ENCODE assay signal across 1 cellular context in genomic region chr11:77819921-77820564, GRCh38.
TF ChIP-seq lines count a peak whose summit lies in the region.

No MANE protein-coding gene starts in this region.

TF ChIP-seq in K562, 482 proteins besides CTCF, POLR2A, EP300 and RAD21 (continued from another document):
- TF ChIP-seq ZNF407 (IDR thresholded peaks at IDR 0.05; ENCODE audit: low read depth) = peak; percentile 89
- no peak for TF ChIP-seq ZNF318 (IDR thresholded peaks at IDR 0.05; ENCODE audit: borderline replicate concordance in 1 of 2, low read depth in 1 of 2)
- TF ChIP-seq CXXC5 (CRISPR knock-in tag; IDR thresholded peaks at IDR 0.05) = peak; percentile 15; the same call in 1 of the 2 replicates
- no peak for TF ChIP-seq SMAD4 (CRISPR knock-in tag; conservative IDR thresholded peaks at IDR 0.05)
- TF ChIP-seq SP1 (CRISPR knock-in tag; IDR thresholded peaks at IDR 0.05) = no peak
- no peak for TF ChIP-seq KDM2B (CRISPR knock-in tag; IDR thresholded peaks at IDR 0.05)
- TF ChIP-seq ZEB2 (IDR thresholded peaks at IDR 0.05) = peak; percentile 80; the same call in 1 of the 2 replicates
- 0 out of 2 replicates have a peak, but pooled peaks have one; percentile 45 for TF ChIP-seq HDAC2 (IDR thresholded peaks at IDR 0.05)
- TF ChIP-seq PRDM10 (IDR thresholded peaks at IDR 0.05; ENCODE audit: partially characterized antibody) = peak; percentile 28
- peak; percentile 56; the same call in 1 of the 2 replicates for TF ChIP-seq SMARCA4 (IDR thresholded peaks at IDR 0.05)
- 0 out of 2 replicates have a peak, but pooled peaks have one; percentile 48 for TF ChIP-seq THAP7 (CRISPR knock-in tag; IDR thresholded peaks at IDR 0.05)
- 0 out of 2 replicates have a peak, but pooled peaks have one; percentile 44 for TF ChIP-seq RBM15 (IDR thresholded peaks at IDR 0.05; ENCODE audit: insufficient read depth, low read length)
- 0 out of 4 replicates have a peak, but pooled peaks of 1 of the 2 experiments have one; percentile 62 for TF ChIP-seq HDAC1 (IDR thresholded peaks at IDR 0.05)
- no peak for TF ChIP-seq FIP1L1 (IDR thresholded peaks at IDR 0.05; ENCODE audit: low read depth, low read length, poor library complexity, severe bottlenecking)
